In the genomic region with DNA sequence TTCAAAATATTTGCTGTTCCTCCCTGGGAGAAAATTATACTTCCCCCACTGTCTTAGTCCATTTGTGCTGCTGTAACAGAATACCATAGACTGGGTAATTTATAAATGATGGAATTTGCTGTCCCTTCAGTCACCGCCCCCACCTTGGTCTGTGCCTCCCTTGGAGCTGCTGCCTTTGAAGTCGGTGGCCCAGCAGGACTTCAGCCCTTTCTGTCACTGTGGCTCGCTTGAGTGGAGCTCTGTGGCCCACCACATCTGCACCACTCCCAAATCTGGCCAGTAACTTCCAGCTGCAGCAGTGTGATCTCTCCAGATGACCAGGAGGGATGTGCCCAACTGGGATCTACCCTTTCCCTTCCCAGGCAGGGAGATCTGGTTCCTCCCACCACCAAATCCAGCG, we compare ENCODE assay signal across 29 cellular contexts.
"Had no signal": no experiment of that assay in that cellular context is flagged by ENCODE, and none has a peak within 500 bp of the region (broad histone marks: within the 10 kb centered on the region; RNA-seq: fewer than 3 reads in every experiment).

No MANE protein-coding gene starts in this region.

- H3K27me3 ChIP-seq: SJSA1 had no signal

- H3K27me3 Mint-ChIP-seq: activated CD4-positive, alpha-beta memory T cell treated with anti-CD3 and anti-CD28 coated beads, Interleukin-2, amount 10 ng/mL, durations not matched to agents 7 days and 5 days had no signal

- H3K27ac ChIP-seq: brain microvascular endothelial cell, SJSA1, WERI-Rb-1 had no signal

- H3K4me1 ChIP-seq: SJSA1 had no signal

- H3K4me3 ChIP-seq: SJSA1 had no signal

- DNase-seq: activated CD4-positive, alpha-beta memory T cell treated with anti-CD3 and anti-CD28 coated beads, Interleukin-2, amount 10 ng/mL, durations not matched to agents 7 days and 5 days; activated CD4-positive, alpha-beta T cell treated with anti-CD3 and anti-CD28 coated beads for 1 hour; activated CD4-positive, CD25-positive, alpha-beta regulatory T cell; activated CD8-positive, alpha-beta memory T cell treated with anti-CD3 and anti-CD28 coated beads for 24 hours; activated effector memory CD4-positive, alpha-beta T cell treated with anti-CD3 and anti-CD28 coated beads, Interleukin-2, amount 50 U/mL, for 16 hours; activated naive CD4-positive, alpha-beta T cell; activated naive CD4-positive, alpha-beta T cell treated with anti-CD3 and anti-CD28 coated beads, Interleukin-2, amount 50 U/mL, for 16 hours; activated naive CD8-positive, alpha-beta T cell treated with anti-CD3 and anti-CD28 coated beads for 36 hours; activated T-cell treated with anti-CD3 and anti-CD28 coated beads, Interleukin-2, amount 50 U/mL, for 1 hour; activated T-cell treated with anti-CD3 and anti-CD28 coated beads, Interleukin-2, amount 50 U/mL, for 72 hours; amniotic stem cell; aorta; brain microvascular endothelial cell; central memory CD4-positive, alpha-beta T cell; Karpas-422; NCI-H1105; NCI-H1417 treated with DMSO at 0.1 percent for 48 hours; NCI-H187 treated with DMSO at 0.1 percent for 48 hours; NCI-H2081 treated with DMSO at 0.1 percent for 48 hours; NCI-H345; NCI-H524 treated with DMSO at 0.1 percent for 48 hours; SHP77; SK-N-SH; WERI-Rb-1 had no signal

- H3K4me1 Mint-ChIP-seq: activated naive CD8-positive, alpha-beta T cell treated with anti-CD3 and anti-CD28 coated beads for 36 hours; activated T-helper 17 cell treated with anti-CD3 and anti-CD28 coated beads, Interleukin-2, amount 50 U/mL, for 72 hours had no signal

- H3K27ac Mint-ChIP-seq: activated CD4-positive, alpha-beta memory T cell treated with anti-CD3 and anti-CD28 coated beads, Interleukin-2, amount 10 ng/mL, durations not matched to agents 7 days and 5 days; activated naive CD8-positive, alpha-beta T cell treated with anti-CD3 and anti-CD28 coated beads for 36 hours; activated T-cell treated with anti-CD3 and anti-CD28 coated beads, Interleukin-2, amount 50 U/mL, for 72 hours; activated T-helper 17 cell treated with anti-CD3 and anti-CD28 coated beads, Interleukin-2, amount 50 U/mL, for 72 hours; T-helper 1 cell treated with Interleukin-12 subunit alpha and Interleukin-12 subunit beta and Interleukin-4 antibody, amounts not matched to agents 30 μg/mL and 1 μg/mL, for 36 hours; T-helper 2 cell treated with Interferon-gamma antibody and Interleukin-4, amounts not matched to agents 5 μg/mL and 100 μg/mL, for 36 hours had no signal

- H3K36me3 ChIP-seq: brain microvascular endothelial cell, SJSA1, WERI-Rb-1 had no signal

- H3K4me2 ChIP-seq: SK-N-SH had no signal

- H3K9me3 ChIP-seq: SJSA1, SK-N-SH had no signal

- H3K9ac ChIP-seq: SK-N-SH had no signal

- H3K9me3 Mint-ChIP-seq: activated CD4-positive, alpha-beta memory T cell treated with anti-CD3 and anti-CD28 coated beads, Interleukin-2, amount 10 ng/mL, durations not matched to agents 7 days and 5 days; activated naive CD8-positive, alpha-beta T cell treated with anti-CD3 and anti-CD28 coated beads for 36 hours; activated T-cell treated with anti-CD3 and anti-CD28 coated beads, Interleukin-2, amount 50 U/mL, for 72 hours; activated T-helper 17 cell treated with anti-CD3 and anti-CD28 coated beads, Interleukin-2, amount 50 U/mL, for 72 hours; T-helper 1 cell treated with Interleukin-12 subunit alpha and Interleukin-12 subunit beta and Interleukin-4 antibody, amounts not matched to agents 30 μg/mL and 1 μg/mL, for 36 hours; T-helper 2 cell treated with Interferon-gamma antibody and Interleukin-4, amounts not matched to agents 5 μg/mL and 100 μg/mL, for 36 hours had no signal

- H3K4me3 Mint-ChIP-seq: activated CD4-positive, alpha-beta memory T cell treated with anti-CD3 and anti-CD28 coated beads, Interleukin-2, amount 10 ng/mL, durations not matched to agents 7 days and 5 days; activated naive CD8-positive, alpha-beta T cell treated with anti-CD3 and anti-CD28 coated beads for 36 hours; activated T-cell treated with anti-CD3 and anti-CD28 coated beads, Interleukin-2, amount 50 U/mL, for 72 hours; activated T-helper 17 cell treated with anti-CD3 and anti-CD28 coated beads, Interleukin-2, amount 50 U/mL, for 72 hours; T-helper 1 cell treated with Interleukin-12 subunit alpha and Interleukin-12 subunit beta and Interleukin-4 antibody, amounts not matched to agents 30 μg/mL and 1 μg/mL, for 36 hours; T-helper 2 cell treated with Interferon-gamma antibody and Interleukin-4, amounts not matched to agents 5 μg/mL and 100 μg/mL, for 36 hours had no signal

- ATAC-seq: activated T-cell treated with anti-CD3 and anti-CD28 coated beads, Interleukin-2, amount 50 U/mL, for 72 hours; activated T-helper 17 cell treated with anti-CD3 and anti-CD28 coated beads, Interleukin-2, amount 50 U/mL, for 72 hours; Panc1 had no signal

- H3K36me3 Mint-ChIP-seq: activated naive CD8-positive, alpha-beta T cell treated with anti-CD3 and anti-CD28 coated beads for 36 hours had no signal
